ENCODE assay signal across 1 cellular context in the genomic region with DNA sequence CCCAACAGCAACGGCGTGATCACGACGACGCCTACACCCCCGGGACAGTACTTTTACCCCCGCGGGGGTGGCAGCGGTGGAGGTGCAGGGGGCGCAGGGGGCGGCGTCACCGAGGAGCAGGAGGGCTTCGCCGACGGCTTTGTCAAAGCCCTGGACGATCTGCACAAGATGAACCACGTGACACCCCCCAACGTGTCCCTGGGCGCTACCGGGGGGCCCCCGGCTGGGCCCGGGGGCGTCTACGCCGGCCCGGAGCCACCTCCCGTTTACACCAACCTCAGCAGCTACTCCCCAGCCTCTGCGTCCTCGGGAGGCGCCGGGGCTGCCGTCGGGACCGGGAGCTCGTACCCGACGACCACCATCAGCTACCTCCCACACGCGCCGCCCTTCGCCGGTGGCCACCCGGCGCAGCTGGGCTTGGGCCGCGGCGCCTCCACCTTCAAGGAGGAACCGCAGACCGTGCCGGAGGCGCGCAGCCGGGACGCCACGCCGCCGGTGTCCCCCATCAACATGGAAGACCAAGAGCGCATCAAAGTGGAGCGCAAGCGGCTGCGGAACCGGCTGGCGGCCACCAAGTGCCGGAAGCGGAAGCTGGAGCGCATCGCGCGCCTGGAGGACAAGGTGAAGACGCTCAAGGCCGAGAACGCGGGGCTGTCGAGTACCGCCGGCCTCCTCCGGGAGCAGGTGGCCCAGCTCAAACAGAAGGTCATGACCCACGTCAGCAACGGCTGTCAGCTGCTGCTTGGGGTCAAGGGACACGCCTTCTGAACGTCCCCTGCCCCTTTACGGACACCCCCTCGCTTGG.
TF ChIP-seq lines count a peak whose summit lies in the region.

No MANE protein-coding gene starts in this region.

TF ChIP-seq in HepG2, 621 proteins besides CTCF, POLR2A, EP300 and RAD21 (continues in another document):
- TF ChIP-seq ZNF629 (CRISPR knock-in tag; conservative IDR thresholded peaks at IDR 0.05): no peak
- TF ChIP-seq HNRNPK (IDR thresholded peaks at IDR 0.05; ENCODE audit: low read depth, low read length, poor library complexity, severe bottlenecking): no peak
- no peak for TF ChIP-seq ZNF615 (CRISPR knock-in tag; IDR thresholded peaks at IDR 0.05; ENCODE audit: borderline replicate concordance)
- TF ChIP-seq, protein P1, sequence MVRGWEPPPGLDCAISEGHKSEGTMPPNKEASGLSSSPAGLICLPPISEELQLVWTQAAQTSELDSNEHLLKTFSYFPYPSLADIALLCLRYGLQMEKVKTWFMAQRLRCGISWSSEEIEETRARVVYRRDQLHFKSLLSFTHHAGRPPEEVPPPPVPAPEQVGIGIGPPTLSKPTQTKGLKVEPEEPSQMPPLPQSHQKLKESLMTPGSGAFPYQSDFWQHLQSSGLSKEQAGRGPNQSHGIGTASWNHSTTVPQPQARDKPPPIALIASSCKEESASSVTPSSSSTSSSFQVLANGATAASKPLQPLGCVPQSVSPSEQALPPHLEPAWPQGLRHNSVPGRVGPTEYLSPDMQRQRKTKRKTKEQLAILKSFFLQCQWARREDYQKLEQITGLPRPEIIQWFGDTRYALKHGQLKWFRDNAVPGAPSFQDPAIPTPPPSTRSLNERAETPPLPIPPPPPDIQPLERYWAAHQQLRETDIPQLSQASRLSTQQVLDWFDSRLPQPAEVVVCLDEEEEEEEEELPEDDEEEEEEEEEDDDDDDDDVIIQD (CRISPR knock-in tag; IDR thresholded peaks at IDR 0.05; ENCODE audit: low read depth): no peak
- TF ChIP-seq ZNF747 (CRISPR knock-in tag; IDR thresholded peaks at IDR 0.05; ENCODE audit: borderline replicate concordance): peak; percentile 59; the same call in 1 of the 2 replicates
- TF ChIP-seq ZNF407 (CRISPR knock-in tag; IDR thresholded peaks at IDR 0.05; ENCODE audit: not compliant biosample characterization): no peak
- TF ChIP-seq, protein P2, sequence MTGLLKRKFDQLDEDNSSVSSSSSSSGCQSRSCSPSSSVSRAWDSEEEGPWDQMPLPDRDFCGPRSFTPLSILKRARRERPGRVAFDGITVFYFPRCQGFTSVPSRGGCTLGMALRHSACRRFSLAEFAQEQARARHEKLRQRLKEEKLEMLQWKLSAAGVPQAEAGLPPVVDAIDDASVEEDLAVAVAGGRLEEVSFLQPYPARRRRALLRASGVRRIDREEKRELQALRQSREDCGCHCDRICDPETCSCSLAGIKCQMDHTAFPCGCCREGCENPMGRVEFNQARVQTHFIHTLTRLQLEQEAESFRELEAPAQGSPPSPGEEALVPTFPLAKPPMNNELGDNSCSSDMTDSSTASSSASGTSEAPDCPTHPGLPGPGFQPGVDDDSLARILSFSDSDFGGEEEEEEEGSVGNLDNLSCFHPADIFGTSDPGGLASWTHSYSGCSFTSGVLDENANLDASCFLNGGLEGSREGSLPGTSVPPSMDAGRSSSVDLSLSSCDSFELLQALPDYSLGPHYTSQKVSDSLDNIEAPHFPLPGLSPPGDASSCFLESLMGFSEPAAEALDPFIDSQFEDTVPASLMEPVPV (CRISPR knock-in tag; IDR thresholded peaks at IDR 0.05): 0 out of 2 replicates have a peak, but pooled peaks have one; percentile 64
- no peak for TF ChIP-seq RCOR2 (CRISPR knock-in tag; IDR thresholded peaks at IDR 0.05)
- TF ChIP-seq, protein P3, sequence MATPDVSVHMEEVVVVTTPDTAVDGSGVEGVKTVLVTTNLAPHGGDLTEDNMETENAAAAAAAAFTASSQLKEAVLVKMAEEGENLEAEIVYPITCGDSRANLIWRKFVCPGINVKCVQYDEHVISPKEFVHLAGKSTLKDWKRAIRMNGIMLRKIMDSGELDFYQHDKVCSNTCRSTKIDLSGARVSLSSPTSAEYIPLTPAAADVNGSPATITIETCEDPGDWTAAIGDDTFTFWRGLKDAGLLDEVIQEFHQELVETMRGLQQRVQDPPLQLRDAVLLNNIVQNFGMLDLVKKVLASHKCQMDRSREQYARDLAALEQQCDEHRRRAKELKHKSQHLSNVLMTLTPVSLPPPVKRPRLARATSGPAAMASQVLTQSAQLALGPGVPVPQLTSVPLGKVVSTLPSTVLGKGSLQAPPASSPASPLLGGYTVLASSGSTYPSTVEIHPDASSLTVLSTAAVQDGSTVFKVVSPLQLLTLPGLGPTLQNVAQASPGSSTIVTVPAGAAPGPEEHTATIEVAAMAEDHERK (CRISPR knock-in tag; IDR thresholded peaks at IDR 0.05; ENCODE audit: low read depth): no peak
- TF ChIP-seq FOXP1 (IDR thresholded peaks at IDR 0.05): no peak
- no peak for TF ChIP-seq FOXP1 (CRISPR knock-in tag; IDR thresholded peaks at IDR 0.05)
- no peak for TF ChIP-seq AKNA (CRISPR knock-in tag; IDR thresholded peaks at IDR 0.05; ENCODE audit: borderline replicate concordance)
- TF ChIP-seq AHR (CRISPR knock-in tag; IDR thresholded peaks at IDR 0.05): no peak
- TF ChIP-seq PHF20 (CRISPR knock-in tag; IDR thresholded peaks at IDR 0.05): peak; percentile 66
- TF ChIP-seq ELK4 (CRISPR knock-in tag; IDR thresholded peaks at IDR 0.05; ENCODE audit: borderline replicate concordance): peak; percentile 53; the same call in 1 of the 2 replicates
- no peak for TF ChIP-seq RARG (CRISPR knock-in tag; IDR thresholded peaks at IDR 0.05; ENCODE audit: low read depth)
- TF ChIP-seq BATF2 (CRISPR knock-in tag; IDR thresholded peaks at IDR 0.05): no peak
- TF ChIP-seq PPARG (CRISPR knock-in tag; conservative IDR thresholded peaks at IDR 0.05): no peak
- TF ChIP-seq AGO2 (optimal IDR thresholded peaks at IDR 0.05; ENCODE audit: low read depth, low read length): peak; percentile 40
- TF ChIP-seq NR2F1 (CRISPR knock-in tag; IDR thresholded peaks at IDR 0.05): peak in 1 of 2 experiments; percentile 82; a peak in 3 of 4 replicates
- TF ChIP-seq ZNF709 (CRISPR knock-in tag; IDR thresholded peaks at IDR 0.05): peak; percentile 90; the same call in 1 of the 2 replicates
- no peak for TF ChIP-seq KDM4B (CRISPR knock-in tag; IDR thresholded peaks at IDR 0.05)
- TF ChIP-seq GPN1 (CRISPR knock-in tag; IDR thresholded peaks at IDR 0.05; ENCODE audit: borderline replicate concordance): no peak; the same call in 1 of the 2 replicates
- TF ChIP-seq, protein P4, sequence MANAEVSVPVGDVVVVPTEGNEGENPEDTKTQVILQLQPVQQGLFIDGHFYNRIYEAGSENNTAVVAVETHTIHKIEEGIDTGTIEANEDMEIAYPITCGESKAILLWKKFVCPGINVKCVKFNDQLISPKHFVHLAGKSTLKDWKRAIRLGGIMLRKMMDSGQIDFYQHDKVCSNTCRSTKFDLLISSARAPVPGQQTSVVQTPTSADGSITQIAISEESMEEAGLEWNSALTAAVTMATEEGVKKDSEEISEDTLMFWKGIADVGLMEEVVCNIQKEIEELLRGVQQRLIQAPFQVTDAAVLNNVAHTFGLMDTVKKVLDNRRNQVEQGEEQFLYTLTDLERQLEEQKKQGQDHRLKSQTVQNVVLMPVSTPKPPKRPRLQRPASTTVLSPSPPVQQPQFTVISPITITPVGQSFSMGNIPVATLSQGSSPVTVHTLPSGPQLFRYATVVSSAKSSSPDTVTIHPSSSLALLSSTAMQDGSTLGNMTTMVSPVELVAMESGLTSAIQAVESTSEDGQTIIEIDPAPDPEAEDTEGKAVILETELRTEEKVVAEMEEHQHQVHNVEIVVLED (CRISPR knock-in tag; IDR thresholded peaks at IDR 0.05; ENCODE audit: borderline replicate concordance): peak; percentile 19; the same call in 1 of the 2 replicates
- 0 out of 2 replicates have a peak, but pooled peaks have one; percentile 91 for TF ChIP-seq CENPT (CRISPR knock-in tag; IDR thresholded peaks at IDR 0.05; ENCODE audit: low read depth)
- TF ChIP-seq ZBTB8A (CRISPR knock-in tag; IDR thresholded peaks at IDR 0.05; ENCODE audit: borderline replicate concordance, low read depth): no peak
- TF ChIP-seq HDAC2 (CRISPR knock-in tag; IDR thresholded peaks at IDR 0.05): peak; percentile 60
- TF ChIP-seq ZNF777 (CRISPR knock-in tag; IDR thresholded peaks at IDR 0.05): peak; percentile 99
- TF ChIP-seq ZNF761 (CRISPR knock-in tag; conservative IDR thresholded peaks at IDR 0.05): no peak
- TF ChIP-seq NFE2 (CRISPR knock-in tag; IDR thresholded peaks at IDR 0.05): no peak
- TF ChIP-seq PRPF4 (IDR thresholded peaks at IDR 0.05; ENCODE audit: low read depth, low read length, poor library complexity, severe bottlenecking): no peak
